Comparison of ENCODE assay signal across 8 cellular contexts in the genomic region with DNA sequence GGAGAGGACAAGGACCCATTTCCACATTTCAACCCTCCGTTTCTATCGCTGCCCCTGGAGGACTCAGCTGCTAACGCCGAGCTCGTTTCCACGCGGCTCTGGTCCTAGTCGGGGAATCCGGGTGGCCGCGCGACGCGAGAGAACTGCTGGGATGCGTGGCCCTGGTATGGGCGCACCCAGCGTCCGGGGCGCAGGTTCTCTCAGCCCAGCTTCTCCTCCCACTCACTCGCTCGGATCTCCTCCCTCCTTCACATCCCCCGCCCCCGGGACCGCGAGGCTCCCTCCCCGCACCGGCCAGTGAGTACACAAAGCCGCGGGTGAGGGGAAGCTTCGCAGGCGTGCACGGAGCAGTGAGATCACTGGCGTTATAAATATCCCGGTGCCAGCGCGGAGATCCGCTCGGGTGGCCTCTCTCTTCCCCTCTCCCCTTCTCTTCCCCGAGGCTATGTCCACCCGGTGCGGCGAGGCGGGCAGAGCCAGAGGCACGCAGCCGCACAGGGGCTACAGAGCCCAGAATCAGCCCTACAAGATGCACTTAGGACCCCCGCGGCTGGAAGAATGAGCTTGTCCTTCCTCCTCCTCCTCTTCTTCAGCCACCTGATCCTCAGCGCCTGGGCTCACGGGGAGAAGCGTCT. TPM values are rescaled to one million over a fixed set of nuclear protein-coding genes. Genes with fewer than 3 reads are reported as not detected.
DNase-seq lines count a peak whose midpoint lies in the region; ATAC-seq and TF ChIP-seq lines count a peak whose summit lies in the region.

A gene with protein sequence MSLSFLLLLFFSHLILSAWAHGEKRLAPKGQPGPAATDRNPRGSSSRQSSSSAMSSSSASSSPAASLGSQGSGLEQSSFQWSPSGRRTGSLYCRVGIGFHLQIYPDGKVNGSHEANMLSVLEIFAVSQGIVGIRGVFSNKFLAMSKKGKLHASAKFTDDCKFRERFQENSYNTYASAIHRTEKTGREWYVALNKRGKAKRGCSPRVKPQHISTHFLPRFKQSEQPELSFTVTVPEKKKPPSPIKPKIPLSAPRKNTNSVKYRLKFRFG (plus strand): TSS at position 398 of the 635 bp plus-strand sequence. CDS start 161 bp downstream, at position 559.

- CTCF ChIA-PET in mammary epithelial cell (lab: Charles Lee; ENCODE audit: low non-redundant PET) = interaction anchor here (0.6 kb wide), 1 partner anchor 789 kb away, joined by 5 read pairs; no protein-coding TSS in a partner anchor

- peaks cover 91% of the 10 kb centered on the region for H3K27me3 ChIP-seq in H7 (ENCODE audit: control insufficient read depth, insufficient read depth, low read length)
- no peaks in the 10 kb centered on the region for H3K27me3 ChIP-seq in mammary epithelial cell (ENCODE audit: insufficient read depth, low read length)

- H3K36me3 ChIP-seq in H7 (replicated peaks; ENCODE audit: control insufficient read depth, insufficient read depth, low read length) (no peaks in the 10 kb centered on the region), mammary epithelial cell (ENCODE audit: insufficient read depth, low read length) (no peaks in the 10 kb centered on the region)

- no peak for TF ChIP-seq CTCF in mammary epithelial cell (conservative IDR thresholded peaks at IDR 0.05 in 1 of 2, IDR thresholded peaks at IDR 0.05 in 1 of 2; ENCODE audit: extremely low read depth in 1 of 2, insufficient read depth in 1 of 2, low read depth in 1 of 2, low read length in 2 of 2)

- peak within 1 kb of the TSS; percentile 93 for H2AFZ ChIP-seq in mammary epithelial cell (ENCODE audit: low read depth, low read length)

- no peaks in the 10 kb centered on the region for H3K36me3 Mint-ChIP-seq in stimulated activated effector memory CD8-positive, alpha-beta T cell treated with anti-CD3 and anti-CD28 coated beads, Interleukin-12 subunit alpha, Interleukin-12 subunit beta, amount 100 ng/mL, for 72 hours

- dilution Hi-C loops in mammary epithelial cell (cut with HindIII; ENCODE audit: low sequenced_read_pairs) = no loop called here

- no peaks in the 10 kb centered on the region for H3K9me3 ChIP-seq in mammary epithelial cell (replicated peaks; ENCODE audit: insufficient read depth, low read length)

- peaks cover 12% of the 10 kb centered on the region for H3K79me2 ChIP-seq in mammary epithelial cell (ENCODE audit: insufficient read depth, low read length)

- no peaks in the 10 kb centered on the region for H3K9me3 Mint-ChIP-seq in stimulated activated effector memory CD8-positive, alpha-beta T cell treated with anti-CD3 and anti-CD28 coated beads, Interleukin-12 subunit alpha, Interleukin-12 subunit beta, amount 100 ng/mL, for 72 hours

- in situ Hi-C loops in mammary epithelial cell (cut with MboI; ENCODE audit: low sequenced_read_pairs in 2 of 2) = no loop called here

- WGBS in mammary epithelial cell (ENCODE audit: low coverage, missing lambda C conversion rate) = 0% methylated on average over 6 of the region's 50 CpGs

- no peaks in the 10 kb centered on the region for H4K20me1 ChIP-seq in mammary epithelial cell (ENCODE audit: insufficient read depth, low read length)

- peak within 1 kb of the TSS; percentile 77 for H3K4me3 Mint-ChIP-seq in stimulated activated effector memory CD8-positive, alpha-beta T cell treated with anti-CD3 and anti-CD28 coated beads, Interleukin-12 subunit alpha, Interleukin-12 subunit beta, amount 100 ng/mL, for 72 hours

- peaks cover 25% of the 10 kb centered on the region for H3K4me1 Mint-ChIP-seq in stimulated activated effector memory CD8-positive, alpha-beta T cell treated with anti-CD3 and anti-CD28 coated beads, Interleukin-12 subunit alpha, Interleukin-12 subunit beta, amount 100 ng/mL, for 72 hours

- no TSS peak for BruUV-seq in mammary epithelial cell (replicated peaks; lab: Mats Ljungman, UMichigan)

- peak within 1 kb of the TSS; percentile 68 for H3K9ac ChIP-seq in mammary epithelial cell (ENCODE audit: insufficient read depth, low read length)

- H3K27ac Mint-ChIP-seq in stimulated activated effector memory CD8-positive, alpha-beta T cell treated with anti-CD3 and anti-CD28 coated beads, Interleukin-12 subunit alpha, Interleukin-12 subunit beta, amount 100 ng/mL, for 72 hours = peak within 1 kb of the TSS; percentile 71

- peaks cover 34% of the 10 kb centered on the region for H3K4me1 ChIP-seq in mammary epithelial cell (ENCODE audit: insufficient read depth, low read length)

- DNase-seq in DMS 273 (lab: John Stamatoyannopoulos, UW; ENCODE audit: unreplicated experiment) (peak; percentile 82), H7 (peak; percentile 73), OCI-M1 (lab: John Stamatoyannopoulos, UW) (peak; percentile 56), mammary epithelial cell (peak; percentile 90), islet precursor cell (peak; percentile 75), medulla oblongata (ENCODE audit: extremely low spot score) (no peak), NOMO-1 treated with dmso at 0.1 percent for 144 hours (lab: John Stamatoyannopoulos, UW; ENCODE audit: unreplicated experiment) (no peak)
- DNase-seq in stimulated activated effector memory CD8-positive, alpha-beta T cell treated with anti-CD3 and anti-CD28 coated beads, Interleukin-12 subunit alpha, Interleukin-12 subunit beta, amount 100 ng/mL, for 72 hours (ENCODE audit: low spot score in 2 of 2) = no peak

- ATAC-seq in stimulated activated effector memory CD8-positive, alpha-beta T cell treated with anti-CD3 and anti-CD28 coated beads, Interleukin-12 subunit alpha, Interleukin-12 subunit beta, amount 100 ng/mL, for 72 hours = peak; percentile 59

- H3K4me3 ChIP-seq in H7 (ENCODE audit: insufficient read depth, low read depth, low read length) (peak within 1 kb of the TSS; percentile 26), mammary epithelial cell (replicated peaks in 1 of 3; ENCODE audit: insufficient read depth in 1 of 3, low read depth in 2 of 3, low read length in 3 of 3) (peak within 1 kb of the TSS; percentile 63 to 79 (median 63))

- intact Hi-C loops in mammary epithelial cell (cut with micrococcal nuclease) = loop anchor here (1.0 to 5.0 kb wide), 3 partner anchors 34 to 56 kb away; no protein-coding TSS in a partner anchor

- peak within 1 kb of the TSS; percentile 93 for H3K4me2 ChIP-seq in mammary epithelial cell (ENCODE audit: insufficient read depth, low read depth, low read length)

- peak within 1 kb of the TSS; percentile 59 for H3K27ac ChIP-seq in mammary epithelial cell (ENCODE audit: insufficient read depth, low read depth, low read length)

RNA-seq across cellular contexts. Expression of the gene that starts here (rescaled TPM):
- not detected in 2 replicates for total RNA-seq in H7 (2014; rRNA removed; shearing (Covaris generic))
- total RNA-seq in mammary epithelial cell = 1 to 10 TPM in 1 of 2 donors, under 1 TPM in 1; 0.17 to 2.9 TPM
- 3.9 TPM for polyA plus RNA-seq in mammary epithelial cell
- polyA minus RNA-seq in mammary epithelial cell = 19.9 TPM

Comparison
In these comparisons a context has a peak if more than half of its experiments do, and no peak if none do; other contexts are left out.
1. Peak in DNase-seq and H3K4me3 ChIP-seq in H7; RNA of the gene not detected or under 1 TPM.
2. DNase-seq: peak in DMS 273 (single experiment), OCI-M1 (single experiment), mammary epithelial cell (single experiment) and islet precursor cell (single experiment); none in stimulated activated effector memory CD8-positive, alpha-beta T cell treated with anti-CD3 and anti-CD28 coated beads, Interleukin-12 subunit alpha, Interleukin-12 subunit beta, amount 100 ng/mL, for 72 hours (0 of 2), medulla oblongata (single experiment) and NOMO-1 treated with dmso at 0.1 percent for 144 hours (single experiment).